Comparison of ENCODE assay signal across 13 cellular contexts in the genomic region with DNA sequence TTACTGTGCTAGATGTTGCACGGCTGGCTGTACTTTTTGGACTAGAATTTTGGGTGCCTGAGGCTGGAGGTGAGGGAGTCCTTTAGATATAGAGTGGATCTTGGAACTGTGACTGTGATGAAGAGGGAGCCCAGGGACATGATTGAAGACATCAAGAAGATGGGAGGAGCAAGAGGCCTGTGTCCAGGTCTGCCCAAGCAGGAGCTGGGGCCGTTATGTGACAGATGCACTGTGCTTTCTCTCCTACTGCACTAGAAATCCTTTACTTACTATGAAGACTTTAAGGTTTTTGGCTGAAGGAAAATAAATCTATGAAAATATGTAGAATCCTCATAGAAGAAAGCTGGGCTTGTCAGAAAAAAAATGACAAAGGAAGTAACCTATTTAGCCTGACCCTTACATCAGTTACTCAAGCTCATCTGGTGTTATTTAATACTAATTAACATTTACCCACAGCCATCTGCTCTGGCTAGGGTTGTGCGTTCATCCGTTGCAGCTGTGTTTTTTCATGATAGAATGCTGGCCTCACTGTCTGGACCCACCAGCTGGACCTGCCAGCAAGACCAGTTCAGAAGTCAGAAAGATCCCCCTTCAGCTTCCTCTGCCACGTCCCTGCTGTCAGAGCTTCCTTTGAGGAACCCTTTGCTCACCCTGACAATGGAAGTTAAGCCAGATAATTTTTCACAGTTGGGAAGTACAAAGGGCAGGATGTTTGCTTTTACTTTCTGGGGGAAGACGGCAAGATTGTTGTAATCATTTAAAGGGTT. TPM values are rescaled to one million over a fixed set of nuclear protein-coding genes. Genes with fewer than 3 reads are reported as not detected.
DNase-seq lines count a peak whose midpoint lies in the region; ATAC-seq and TF ChIP-seq lines count a peak whose summit lies in the region.
"Had no signal": no experiment of that assay in that cellular context is flagged by ENCODE, and none has a peak within 500 bp of the region (broad histone marks: within the 10 kb centered on the region; RNA-seq: fewer than 3 reads in every experiment).

No MANE protein-coding gene starts in this region.

- peaks cover 13% of the 10 kb centered on the region for H3K4me1 Mint-ChIP-seq in mesothelial cell of epicardium
- H3K4me1 Mint-ChIP-seq: activated CD4-positive, alpha-beta T cell treated with anti-CD3 and anti-CD28 coated beads, Interleukin-2, amount 10 ng/mL, durations not matched to agents 24 days and 14 days had no signal

- peak; percentile 52 for DNase-seq in COLO668 (lab: John Stamatoyannopoulos, UW; ENCODE audit: unreplicated experiment)
- peak; percentile 66 for DNase-seq in NCI-H1694 (lab: John Stamatoyannopoulos, UW)
- peak; percentile 26 for DNase-seq in UCSD-AML1 (lab: John Stamatoyannopoulos, UW; ENCODE audit: unreplicated experiment)
- DNase-seq in mesothelial cell of epicardium (ENCODE audit: low spot score in 2 of 2, unreplicated experiment in 2 of 2) = no peak
- no peak for DNase-seq in hepatic stellate cell (ENCODE audit: low spot score)
- no peak for DNase-seq in PC-9
- DNase-seq: activated CD4-positive, alpha-beta T cell treated with anti-CD3 and anti-CD28 coated beads, Interleukin-2, amount 10 ng/mL, durations not matched to agents 24 days and 14 days; activated effector memory CD4-positive, alpha-beta T cell treated with anti-CD3 and anti-CD28 coated beads, Interleukin-2, amount 50 U/mL, for 16 hours; gastrocnemius medialis; left lung; tibial artery had no signal

- no peaks in the 10 kb centered on the region; the same call in 1 of the 2 replicates for H3K4me1 ChIP-seq in PC-9 (replicated peaks; ENCODE audit: insufficient read depth)
- H3K4me1 ChIP-seq: gastrocnemius medialis, left lung, tibial artery had no signal

- TF ChIP-seq CTCF in mesothelial cell of epicardium (IDR thresholded peaks at IDR 0.05; ENCODE audit: unreplicated experiment) (no peak), PC-9 (conservative IDR thresholded peaks at IDR 0.05) (no peak)

- H3K36me3 Mint-ChIP-seq in mesothelial cell of epicardium = peaks cover 8% of the 10 kb centered on the region

- H3K4me3 ChIP-seq in PC-9 = no peak overlapping the region
- H3K4me3 ChIP-seq: gastrocnemius medialis, left lung, tibial artery had no signal

- no peak overlapping the region for H2AFZ ChIP-seq in PC-9

- no TSS peak for BruUV-seq in PC-9 (replicated peaks; lab: Mats Ljungman, UMichigan)

- 0 out of 2 replicates have a peak, but pooled peaks cover 3% of the 10 kb centered on the region for H3K36me3 ChIP-seq in PC-9 (ENCODE audit: low read depth)

- H3K4me2 ChIP-seq in PC-9 = no peak overlapping the region

- CTCF ChIA-PET in PC-9 (lab: Charles Lee) = interaction anchor here (0.6 kb wide), 1 partner anchor 11 kb away, joined by 3 read pairs; no protein-coding TSS in a partner anchor

- H3K27ac ChIP-seq in PC-9 = no peak overlapping the region
- H3K27ac ChIP-seq: gastrocnemius medialis, left lung, tibial artery had no signal

- H3K27me3 Mint-ChIP-seq in mesothelial cell of epicardium (ENCODE audit: low read depth) = no peaks in the 10 kb centered on the region
- H3K27me3 Mint-ChIP-seq: activated CD4-positive, alpha-beta T cell treated with anti-CD3 and anti-CD28 coated beads, Interleukin-2, amount 10 ng/mL, durations not matched to agents 24 days and 14 days had no signal

- H3K27me3 ChIP-seq in PC-9 (ENCODE audit: insufficient read depth, low read depth) = no peaks in the 10 kb centered on the region
- H3K27me3 ChIP-seq: gastrocnemius medialis, left lung, tibial artery had no signal

- H3K9me3 Mint-ChIP-seq in mesothelial cell of epicardium = no peaks in the 10 kb centered on the region
- H3K9me3 Mint-ChIP-seq: activated CD4-positive, alpha-beta T cell treated with anti-CD3 and anti-CD28 coated beads, Interleukin-2, amount 10 ng/mL, durations not matched to agents 24 days and 14 days had no signal

- H3K79me2 ChIP-seq in PC-9 (ENCODE audit: low read depth) = no peaks in the 10 kb centered on the region

- H3K4me3 Mint-ChIP-seq in mesothelial cell of epicardium = no peak overlapping the region
- H3K4me3 Mint-ChIP-seq: activated CD4-positive, alpha-beta T cell treated with anti-CD3 and anti-CD28 coated beads, Interleukin-2, amount 10 ng/mL, durations not matched to agents 24 days and 14 days had no signal

- POLR2A ChIA-PET in PC-9 (lab: Charles Lee; ENCODE audit: unreplicated experiment) = no interaction called here

- H4K20me1 ChIP-seq in PC-9 (ENCODE audit: insufficient read depth) = no peaks in the 10 kb centered on the region; the same call in 1 of the 2 replicates

- peak overlapping the region; percentile 66 for H3K27ac Mint-ChIP-seq in mesothelial cell of epicardium
- H3K27ac Mint-ChIP-seq: activated CD4-positive, alpha-beta T cell treated with anti-CD3 and anti-CD28 coated beads, Interleukin-2, amount 10 ng/mL, durations not matched to agents 24 days and 14 days had no signal

- intact Hi-C loops in PC-9 (cut with micrococcal nuclease; ENCODE audit: unreplicated experiment) = no loop called here

- no peaks in the 10 kb centered on the region for H3K9me3 ChIP-seq in PC-9 (ENCODE audit: insufficient read depth, low read depth)
- H3K9me3 ChIP-seq: gastrocnemius medialis, left lung, tibial artery had no signal

- H3K9me2 ChIP-seq in PC-9 (ENCODE audit: insufficient read depth) = no peaks in the 10 kb centered on the region

- ATAC-seq in HG03432 (IDR thresholded peaks at IDR 0.05; ENCODE audit: unreplicated experiment) (no peak), HG03139 (IDR thresholded peaks at IDR 0.05; ENCODE audit: unreplicated experiment) (no peak)
- ATAC-seq: gastrocnemius medialis, left lung had no signal

- H3F3A ChIP-seq in PC-9 (ENCODE audit: insufficient read depth, low read depth) = peaks cover 4% of the 10 kb centered on the region; the same call in 1 of the 2 replicates

RNA-seq across cellular contexts. Expression of a gene that starts 16.7 kb away (rescaled TPM):
- total RNA-seq in mesothelial cell of epicardium (60.4 to 63.4 TPM (median 63.1 TPM) in 3 replicates), PC-9 (2021) (69.8 and 70.4 TPM in 2 replicates)

RNA-seq across cellular contexts. Expression of a gene that starts 35.5 kb away (rescaled TPM):
- total RNA-seq in mesothelial cell of epicardium (46.6 to 54.2 TPM (median 50.7 TPM) in 3 replicates), PC-9 (2021) (48.1 and 75.9 TPM in 2 replicates)

Comparison
In these comparisons a context has a peak if more than half of its experiments do, and no peak if none do; other contexts are left out.
1. DNase-seq: peak in COLO668 (single experiment), NCI-H1694 (single experiment) and UCSD-AML1 (single experiment); none in mesothelial cell of epicardium (0 of 2), hepatic stellate cell (single experiment) and PC-9 (0 of 2).